1 cellular context compared by ENCODE assay signal in genomic region chr9:23322392-23322791, GRCh38.
TF ChIP-seq lines count a peak whose summit lies in the region.

No MANE protein-coding gene starts in this region.

TF ChIP-seq in H1, 55 proteins besides CTCF, POLR2A, EP300 and RAD21 (continued from another document):
- no peak for TF ChIP-seq E2F6 (IDR thresholded peaks at IDR 0.05)
- no peak for TF ChIP-seq CBX8 (IDR thresholded peaks at IDR 0.05; ENCODE audit: borderline replicate concordance, low read depth, low read length)
TF ChIP-seq in H1: peak in this region for 0.
